In the genomic region with DNA sequence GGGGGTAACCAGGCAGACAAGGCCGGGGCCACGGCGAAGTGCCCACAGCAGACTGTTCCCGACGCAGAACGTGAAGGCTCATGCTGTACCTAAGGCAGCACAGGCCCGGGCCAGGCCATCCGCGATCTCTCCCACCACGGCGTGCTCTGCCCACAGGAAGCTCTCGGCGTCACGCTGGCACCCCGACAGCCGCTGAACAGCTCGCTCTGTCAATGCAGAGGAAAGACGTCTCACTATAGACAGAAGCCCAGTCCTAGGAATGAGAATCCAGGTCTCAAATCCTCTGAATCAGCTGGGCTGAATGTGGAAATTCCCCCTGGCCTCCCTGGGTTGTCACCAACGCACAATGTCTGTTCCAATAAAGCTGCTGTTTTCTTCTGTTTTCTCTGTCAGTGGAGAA, we compare ENCODE assay signal across 11 cellular contexts. TPM values are rescaled to one million over a fixed set of nuclear protein-coding genes. Genes with fewer than 3 reads are reported as not detected.
A peak's percentile ranks its signal among the peaks of the same experiment; 100 is the strongest.
DNase-seq lines count a peak whose midpoint lies in the region; ATAC-seq, FAIRE-seq and TF ChIP-seq lines count a peak whose summit lies in the region.
"Had no signal": no experiment of that assay in that cellular context is flagged by ENCODE, and none has a peak within 500 bp of the region (broad histone marks: within the 10 kb centered on the region; RNA-seq: fewer than 3 reads in every experiment).

No MANE protein-coding gene starts in this region.

- H3K4me1 ChIP-seq in heart right ventricle, result peaks cover 21 to 94% (median 61%) of the 10 kb centered on the region in 9 donors

- no peaks in the 10 kb centered on the region for H3K27me3 ChIP-seq in heart right ventricle

- intact Hi-C loops in heart right ventricle (cut with DNase I) (loop anchor here in 8 of 10 donors (2.0 to 10.0 kb wide), 11 partner anchors 56 to 208 kb away; partner anchors contain the start of genes WDR81 (in 2 of the 8), PRPF8 (in 1 of the 8) and TLCD2 (in 1 of the 8)), posterior vena cava (cut with DNase I) (loop anchor here in 1 of 2 donors (2.0 to 5.0 kb wide), 2 partner anchors 18 to 56 kb away; no protein-coding TSS in a partner anchor), lower leg skin (cut with DNase I; ENCODE audit: low total_unique reads) (loop anchor here (5.0 kb wide), 1 partner anchor 61 kb away; the partner anchor contains the start of gene WDR81)

- TF ChIP-seq POLR2A in lower leg skin (IDR thresholded peaks at IDR 0.05), result no peak

- no peak for TF ChIP-seq CTCF in heart right ventricle (IDR thresholded peaks at IDR 0.05)
- no peak for TF ChIP-seq CTCF in lower leg skin (IDR thresholded peaks at IDR 0.05)

- peaks cover 0 to 58% (median 9%) of the 10 kb centered on the region in 9 donors for H3K36me3 ChIP-seq in heart right ventricle

- H3K4me1 Mint-ChIP-seq in activated naive CD8-positive, alpha-beta T cell treated with anti-CD3 and anti-CD28 coated beads, Interleukin-2, amount 10 ng/mL, durations not matched to agents 7 days and 5 days, result no peaks in the 10 kb centered on the region
- H3K4me1 Mint-ChIP-seq: stimulated activated effector memory CD8-positive, alpha-beta T cell treated with anti-CD3 and anti-CD28 coated beads, Interleukin-12 subunit alpha, Interleukin-12 subunit beta, amount 100 ng/mL, for 72 hours had no signal

- no peak for FAIRE-seq in frontal cortex (lab: Jason Lieb, UNC)

- no peaks in the 10 kb centered on the region for H3K27me3 Mint-ChIP-seq in activated naive CD8-positive, alpha-beta T cell treated with anti-CD3 and anti-CD28 coated beads, Interleukin-2, amount 10 ng/mL, durations not matched to agents 7 days and 5 days

- H3K4me3 ChIP-seq in heart right ventricle (peak overlapping the region in 8 of 10 donors; percentile 2 to 27 (median 14)), lower leg skin (ENCODE audit: low read depth, poor library complexity, severe bottlenecking) (no peak overlapping the region)

- H3K27ac ChIP-seq in heart right ventricle, result peak overlapping the region; percentile 89 to 95 (median 93)

- H3K9me3 ChIP-seq in heart right ventricle, result no peaks in the 10 kb centered on the region

- peaks cover 27% of the 10 kb centered on the region for H3K36me3 Mint-ChIP-seq in activated naive CD8-positive, alpha-beta T cell treated with anti-CD3 and anti-CD28 coated beads, Interleukin-2, amount 10 ng/mL, durations not matched to agents 7 days and 5 days

- POLR2A ChIA-PET in activated naive CD8-positive, alpha-beta T cell treated with anti-CD3 and anti-CD28 coated beads, Interleukin-2, amount 10 ng/mL, durations not matched to agents 7 days and 5 days (lab: Charles Lee), result interaction anchor here (0.8 to 1.2 kb wide), 4 partner anchors 11 to 66 kb away, joined by 3 to 4 read pairs (median 3); partner anchors contain the start of gene SMYD4

- DNase-seq in Ammon's horn (ENCODE audit: low spot score) (peak; percentile 33), heart right ventricle (peak in 1 of 2 donors; percentile 46), posterior vena cava (ENCODE audit: low spot score) (peak; percentile 88), frontal cortex (ENCODE audit: low spot score in 2 of 2) (no peak), amniotic stem cell (lab: John Stamatoyannopoulos, UW) (no peak), lower leg skin (ENCODE audit: low spot score in 2 of 2) (no peak)
- no peak for DNase-seq in activated naive CD8-positive, alpha-beta T cell treated with anti-CD3 and anti-CD28 coated beads, Interleukin-2, amount 10 ng/mL, durations not matched to agents 7 days and 5 days
- DNase-seq: activated CD8-positive, alpha-beta memory T cell treated with anti-CD3 and anti-CD28 coated beads for 24 hours; Calu3 had no signal

- peak; percentile 45 for ATAC-seq in activated naive CD8-positive, alpha-beta T cell treated with anti-CD3 and anti-CD28 coated beads, Interleukin-2, amount 10 ng/mL, durations not matched to agents 7 days and 5 days (ENCODE audit: low read depth)
- ATAC-seq in heart right ventricle (peak in 6 of 8 donors; percentile 1 to 6 (median 4)), GM19395 (IDR thresholded peaks at IDR 0.05; ENCODE audit: unreplicated experiment) (no peak)
- ATAC-seq: stimulated activated effector memory CD8-positive, alpha-beta T cell treated with anti-CD3 and anti-CD28 coated beads, Interleukin-12 subunit alpha, Interleukin-12 subunit beta, amount 100 ng/mL, for 72 hours had no signal

- no peak overlapping the region for H3K4me3 Mint-ChIP-seq in activated naive CD8-positive, alpha-beta T cell treated with anti-CD3 and anti-CD28 coated beads, Interleukin-2, amount 10 ng/mL, durations not matched to agents 7 days and 5 days
- H3K4me3 Mint-ChIP-seq: stimulated activated effector memory CD8-positive, alpha-beta T cell treated with anti-CD3 and anti-CD28 coated beads, Interleukin-12 subunit alpha, Interleukin-12 subunit beta, amount 100 ng/mL, for 72 hours had no signal

- H3K9me3 Mint-ChIP-seq in activated naive CD8-positive, alpha-beta T cell treated with anti-CD3 and anti-CD28 coated beads, Interleukin-2, amount 10 ng/mL, durations not matched to agents 7 days and 5 days, result no peaks in the 10 kb centered on the region
- H3K9me3 Mint-ChIP-seq: stimulated activated effector memory CD8-positive, alpha-beta T cell treated with anti-CD3 and anti-CD28 coated beads, Interleukin-12 subunit alpha, Interleukin-12 subunit beta, amount 100 ng/mL, for 72 hours had no signal

- WGBS in heart right ventricle, 2 donors, result 70 to 81% methylated on average over 19 of the region's 19 CpGs
- 76 to 78% methylated on average over 19 of the region's 19 CpGs for WGBS in lower leg skin, 2 donors

- H3K27ac Mint-ChIP-seq in activated naive CD8-positive, alpha-beta T cell treated with anti-CD3 and anti-CD28 coated beads, Interleukin-2, amount 10 ng/mL, durations not matched to agents 7 days and 5 days, result peak overlapping the region; percentile 56

RNA-seq across cellular contexts. Expression of gene SERPINF1, which starts 21.4 kb away (rescaled TPM):
- total RNA-seq in activated naive CD8-positive, alpha-beta T cell treated with anti-CD3 and anti-CD28 coated beads, Interleukin-2, amount 10 ng/mL, durations not matched to agents 7 days and 5 days, result 1 to 10 TPM; 2.2 to 2.8 TPM
- 100 to 1,000 TPM in 4 of 10 donors, 10 to 100 TPM in 6; 26.2 to 185 (median 89.1) TPM for total RNA-seq in heart right ventricle
- 100 to 1,000 TPM; 181 to 247 TPM for polyA plus RNA-seq in heart right ventricle
- total RNA-seq in posterior vena cava, result 1,000 to 10,000 TPM in 1 of 2 donors, 100 to 1,000 TPM in 1; 710 to 1,223 TPM
- total RNA-seq in frontal cortex, result 9.0 TPM
- total RNA-seq in lower leg skin, result 100 to 1,000 TPM; 102 to 391 (median 114) TPM
- total RNA-seq: Calu3 had no signal

RNA-seq across cellular contexts. Expression of gene SERPINF2, which starts 40.6 kb away (rescaled TPM):
- under 1 TPM; 0.23 to 0.33 TPM for total RNA-seq in activated naive CD8-positive, alpha-beta T cell treated with anti-CD3 and anti-CD28 coated beads, Interleukin-2, amount 10 ng/mL, durations not matched to agents 7 days and 5 days
- total RNA-seq in heart right ventricle, result 1 to 10 TPM in 3 of 10 donors, under 1 TPM in 5, not detected in 2; 0.18 to 1.3 (median 0.41) TPM
- polyA plus RNA-seq in heart right ventricle, result 1 to 10 TPM; 2.0 to 2.8 TPM
- 10 to 100 TPM; 40.7 to 41.7 TPM for total RNA-seq in posterior vena cava
- not detected for total RNA-seq in frontal cortex
- 1 to 10 TPM; 1.2 to 9.0 (median 5.9) TPM for total RNA-seq in lower leg skin

RNA-seq across cellular contexts. Expression of gene SMYD4, which starts 46.4 kb away (rescaled TPM):
- 10 to 100 TPM; 44.7 to 48.6 TPM for total RNA-seq in activated naive CD8-positive, alpha-beta T cell treated with anti-CD3 and anti-CD28 coated beads, Interleukin-2, amount 10 ng/mL, durations not matched to agents 7 days and 5 days
- 10 to 100 TPM in 4 of 10 donors, 1 to 10 TPM in 6; 7.2 to 13.5 (median 9.3) TPM for total RNA-seq in heart right ventricle
- 1 to 10 TPM; 4.6 to 6.9 TPM for polyA plus RNA-seq in heart right ventricle
- 10 to 100 TPM; 16.8 to 19.7 TPM for total RNA-seq in posterior vena cava
- 8.6 TPM for total RNA-seq in frontal cortex
- 10 to 100 TPM in 2 of 4 donors, 1 to 10 TPM in 2; 9.4 to 13.0 (median 10.0) TPM for total RNA-seq in lower leg skin

RNA-seq across cellular contexts. Expression of gene RPA1, which starts 46.5 kb away (rescaled TPM):
- total RNA-seq in activated naive CD8-positive, alpha-beta T cell treated with anti-CD3 and anti-CD28 coated beads, Interleukin-2, amount 10 ng/mL, durations not matched to agents 7 days and 5 days, result 100 to 1,000 TPM; 245 to 252 TPM
- total RNA-seq in heart right ventricle (10 to 100 TPM; 51.1 to 96.6 (median 75.4) TPM), posterior vena cava (10 to 100 TPM; 77.3 to 86.2 TPM), frontal cortex (19.2 TPM), lower leg skin (10 to 100 TPM; 21.0 to 31.5 (median 26.9) TPM)
- 10 to 100 TPM in 1 of 2 donors, 1 to 10 TPM in 1; 7.2 to 32.3 TPM for polyA plus RNA-seq in heart right ventricle

RNA-seq across cellular contexts. Expression of gene WDR81, which starts 58.8 kb away (rescaled TPM):
- 10 to 100 TPM; 35.8 to 36.7 TPM for total RNA-seq in activated naive CD8-positive, alpha-beta T cell treated with anti-CD3 and anti-CD28 coated beads, Interleukin-2, amount 10 ng/mL, durations not matched to agents 7 days and 5 days
- total RNA-seq in heart right ventricle (10 to 100 TPM in 4 of 10 donors, 1 to 10 TPM in 6; 7.7 to 16.9 (median 9.2) TPM), posterior vena cava (10 to 100 TPM; 26.3 to 30.8 TPM), frontal cortex (10.2 TPM), lower leg skin (10 to 100 TPM; 42.9 to 64.4 (median 49.2) TPM)
- polyA plus RNA-seq in heart right ventricle, result 10 to 100 TPM in 1 of 2 donors, 1 to 10 TPM in 1; 8.5 to 14.9 TPM

Comparison
In these comparisons a context has a peak if more than half of its experiments do, and no peak if none do; other contexts are left out.
1. DNase-seq: peak in Ammon's horn (single experiment) and posterior vena cava (single experiment); none in activated naive CD8-positive, alpha-beta T cell treated with anti-CD3 and anti-CD28 coated beads, Interleukin-2, amount 10 ng/mL, durations not matched to agents 7 days and 5 days (single experiment), frontal cortex (0 of 2), amniotic stem cell (single experiment) and lower leg skin (0 of 2).
2. RNA of gene SERPINF2, which starts 40.6 kb away (total RNA-seq): 40.7 to 41.7 TPM in posterior vena cava; 1.2 to 9.0 TPM in lower leg skin, 0.23 to 0.33 TPM in activated naive CD8-positive, alpha-beta T cell treated with anti-CD3 and anti-CD28 coated beads, Interleukin-2, amount 10 ng/mL, durations not matched to agents 7 days and 5 days, 0.18 to 1.3 TPM in heart right ventricle and not detected in frontal cortex (single experiment); every median in the first group is over 4 times any median in the second.